In the genomic region with DNA sequence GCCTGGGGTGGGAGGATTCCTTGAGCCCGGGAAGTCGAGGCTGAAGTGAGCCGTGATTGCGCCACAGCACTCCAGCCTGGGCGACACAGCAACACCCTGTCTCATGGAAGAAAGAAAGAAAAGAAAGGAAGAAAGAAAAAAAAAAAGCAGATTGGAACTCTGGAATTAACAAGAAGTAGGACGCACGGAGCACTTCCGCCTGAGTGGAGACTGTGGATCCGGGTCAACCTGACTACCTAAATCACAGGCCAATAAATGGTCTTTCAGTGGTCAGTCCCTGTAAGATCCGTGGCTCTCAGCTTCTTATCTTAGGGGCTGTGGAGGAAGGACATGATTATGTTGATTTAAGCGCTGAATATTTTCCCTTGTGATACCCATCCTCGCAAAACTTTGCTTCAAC, we compare ENCODE assay signal across 15 cellular contexts. TPM values are rescaled to one million over a fixed set of nuclear protein-coding genes. Genes with fewer than 3 reads are reported as not detected.
A peak's percentile ranks its signal among the peaks of the same experiment; 100 is the strongest.
DNase-seq lines count a peak whose midpoint lies in the region; ATAC-seq and TF ChIP-seq lines count a peak whose summit lies in the region.
"Had no signal": no experiment of that assay in that cellular context is flagged by ENCODE, and none has a peak within 500 bp of the region (broad histone marks: within the 10 kb centered on the region; RNA-seq: fewer than 3 reads in every experiment).

No MANE protein-coding gene starts in this region.

- TF ChIP-seq POLR2A in NB4 (IDR thresholded peaks at IDR 0.05; ENCODE audit: extremely low read depth, insufficient read length): no peak

- H3K4me1 Mint-ChIP-seq in GM23338: no peaks in the 10 kb centered on the region
- H3K4me1 Mint-ChIP-seq in endodermal cell: no peaks in the 10 kb centered on the region
- peaks cover 0 to 12% of the 10 kb centered on the region in 2 donors for H3K4me1 Mint-ChIP-seq in stimulated activated naive B cell treated with anti-CD40 and anti-IgM and Interleukin-4, amounts not matched to agents 10 μg/mL and 1 μg/mL and 100 μg/mL, for 72 hours
- H3K4me1 Mint-ChIP-seq in activated CD8-positive, alpha-beta memory T cell treated with anti-CD3 and anti-CD28 coated beads, Interleukin-2, amount 10 ng/mL, durations not matched to agents 7 days and 5 days: peaks cover 2% of the 10 kb centered on the region

- H3K36me3 ChIP-seq in GM23338 (ENCODE audit: insufficient read depth) (no peaks in the 10 kb centered on the region), endodermal cell (ENCODE audit: control insufficient read depth, insufficient read depth, low read length) (no peaks in the 10 kb centered on the region)
- H3K36me3 ChIP-seq: BLaER1, Peyer's patch had no signal

- TF ChIP-seq CTCF in GM23338 (conservative IDR thresholded peaks at IDR 0.05; ENCODE audit: low read depth in 2 of 2) (no peak), NB4 (IDR thresholded peaks at IDR 0.05; ENCODE audit: low read depth, low read length) (no peak), endodermal cell (conservative IDR thresholded peaks at IDR 0.05) (no peak)

- H3K4me3 Mint-ChIP-seq in GM23338 (peak overlapping the region; percentile 67), endodermal cell (peak overlapping the region; percentile 64)
- H3K4me3 Mint-ChIP-seq in stimulated activated naive B cell treated with anti-CD40 and anti-IgM and Interleukin-4, amounts not matched to agents 10 μg/mL and 1 μg/mL and 100 μg/mL, for 72 hours: peak overlapping the region; percentile 74 to 78
- H3K4me3 Mint-ChIP-seq in activated CD8-positive, alpha-beta memory T cell treated with anti-CD3 and anti-CD28 coated beads, Interleukin-2, amount 10 ng/mL, durations not matched to agents 7 days and 5 days: no peak overlapping the region

- H3K4me1 ChIP-seq in GM23338 (ENCODE audit: insufficient read depth) (0 out of 2 replicates have a peak, but pooled peaks cover 4% of the 10 kb centered on the region), endodermal cell (ENCODE audit: control insufficient read depth, insufficient read depth, low read length) (no peaks in the 10 kb centered on the region)
- H3K4me1 ChIP-seq: BLaER1 had no signal

- WGBS in endodermal cell (ENCODE audit: insufficient coverage in 1 of 2, insufficient read length in 1 of 2), 2 experiments: 93% methylated on average over 5 to 12 of the region's 12 CpGs

- no peak overlapping the region for H2AFZ ChIP-seq in GM23338

- no peaks in the 10 kb centered on the region for H3F3A ChIP-seq in GM23338 (replicated peaks; ENCODE audit: low read depth)

- no peaks in the 10 kb centered on the region for H3K79me2 ChIP-seq in GM23338 (replicated peaks; ENCODE audit: insufficient read depth)

- H3K9me3 ChIP-seq in endodermal cell (ENCODE audit: control insufficient read depth, low read length): no peaks in the 10 kb centered on the region
- H3K9me3 ChIP-seq: Peyer's patch, SK-N-SH had no signal

- CTCF ChIA-PET in activated CD8-positive, alpha-beta memory T cell treated with anti-CD3 and anti-CD28 coated beads, Interleukin-2, amount 10 ng/mL, durations not matched to agents 7 days and 5 days (lab: Charles Lee): no interaction called here

- H3K4me3 ChIP-seq in GM23338: no peak overlapping the region
- no peak overlapping the region for H3K4me3 ChIP-seq in NB4 (ENCODE audit: low read depth, low read length)
- H3K4me3 ChIP-seq in endodermal cell (ENCODE audit: low read length): no peak overlapping the region
- H3K4me3 ChIP-seq: BLaER1 had no signal

- H3K9me3 Mint-ChIP-seq in GM23338: no peaks in the 10 kb centered on the region
- H3K9me3 Mint-ChIP-seq in endodermal cell: peaks cover 5% of the 10 kb centered on the region
- H3K9me3 Mint-ChIP-seq in stimulated activated naive B cell treated with anti-CD40 and anti-IgM and Interleukin-4, amounts not matched to agents 10 μg/mL and 1 μg/mL and 100 μg/mL, for 72 hours: peaks cover 0 to 3% of the 10 kb centered on the region in 2 donors
- no peaks in the 10 kb centered on the region for H3K9me3 Mint-ChIP-seq in activated CD8-positive, alpha-beta memory T cell treated with anti-CD3 and anti-CD28 coated beads, Interleukin-2, amount 10 ng/mL, durations not matched to agents 7 days and 5 days (ENCODE audit: low read depth)

- H3K4me2 ChIP-seq in GM23338: no peak overlapping the region
- H3K4me2 ChIP-seq: BLaER1 had no signal

- DNase-seq in GM23338 (ENCODE audit: low spot score): no peak
- peak; percentile 14 for DNase-seq in NB4 (ENCODE audit: low read depth)
- DNase-seq in endodermal cell: no peak
- DNase-seq in stimulated activated naive B cell treated with anti-CD40 and anti-IgM and Interleukin-4, amounts not matched to agents 10 μg/mL and 1 μg/mL and 100 μg/mL, for 72 hours: no peak
- no peak for DNase-seq in activated CD8-positive, alpha-beta memory T cell treated with anti-CD3 and anti-CD28 coated beads, Interleukin-2, amount 10 ng/mL, durations not matched to agents 7 days and 5 days
- no peak for DNase-seq in stimulated activated CD4-positive, alpha-beta T cell treated with anti-CD3 and anti-CD28 coated beads, Interleukin-4, amount 100 ng/mL, for 4 hours
- DNase-seq: activated gamma-delta T cell, DMS153, foreskin fibroblast, NCI-H1436 treated with DMSO at 0.1 percent for 48 hours, NCI-H774, Peyer's patch, SK-N-SH had no signal

- ATAC-seq in GM23338 (no peak), GM21528 (IDR thresholded peaks at IDR 0.05; ENCODE audit: low FRiP score, unreplicated experiment) (no peak)
- no peak for ATAC-seq in stimulated activated naive B cell treated with anti-CD40 and anti-IgM and Interleukin-4, amounts not matched to agents 10 μg/mL and 1 μg/mL and 100 μg/mL, for 72 hours (replicated peaks)
- no peak for ATAC-seq in activated CD8-positive, alpha-beta memory T cell treated with anti-CD3 and anti-CD28 coated beads, Interleukin-2, amount 10 ng/mL, durations not matched to agents 7 days and 5 days

- H3K9me2 ChIP-seq in GM23338 (ENCODE audit: insufficient read depth): no peaks in the 10 kb centered on the region
- H3K9me2 ChIP-seq: SK-N-SH had no signal

- H3K27ac ChIP-seq in GM23338 (ENCODE audit: low read depth): no peak overlapping the region
- no peak overlapping the region for H3K27ac ChIP-seq in endodermal cell (ENCODE audit: low read depth, low read length)
- H3K27ac ChIP-seq: BLaER1 had no signal

- peaks cover 35% of the 10 kb centered on the region for H3K27me3 Mint-ChIP-seq in GM23338 (ENCODE audit: insufficient read depth, low read depth, poor library complexity)
- H3K27me3 Mint-ChIP-seq in endodermal cell (ENCODE audit: insufficient read depth): peaks cover 53% of the 10 kb centered on the region
- H3K27me3 Mint-ChIP-seq in stimulated activated naive B cell treated with anti-CD40 and anti-IgM and Interleukin-4, amounts not matched to agents 10 μg/mL and 1 μg/mL and 100 μg/mL, for 72 hours: peaks cover 34 to 56% of the 10 kb centered on the region in 2 donors
- peaks cover 68% of the 10 kb centered on the region for H3K27me3 Mint-ChIP-seq in activated CD8-positive, alpha-beta memory T cell treated with anti-CD3 and anti-CD28 coated beads, Interleukin-2, amount 10 ng/mL, durations not matched to agents 7 days and 5 days

- H3K27me3 ChIP-seq in GM23338 (ENCODE audit: insufficient read depth) (peaks cover 67% of the 10 kb centered on the region), endodermal cell (ENCODE audit: control insufficient read depth, insufficient read depth, low read length, poor library complexity, severe bottlenecking) (peaks cover 68% of the 10 kb centered on the region)
- H3K27me3 ChIP-seq: Peyer's patch had no signal

- H3K36me3 Mint-ChIP-seq in GM23338 (ENCODE audit: low read depth) (no peaks in the 10 kb centered on the region), endodermal cell (ENCODE audit: low read depth) (no peaks in the 10 kb centered on the region)
- H3K36me3 Mint-ChIP-seq in stimulated activated naive B cell treated with anti-CD40 and anti-IgM and Interleukin-4, amounts not matched to agents 10 μg/mL and 1 μg/mL and 100 μg/mL, for 72 hours: no peaks in the 10 kb centered on the region
- H3K36me3 Mint-ChIP-seq in activated CD8-positive, alpha-beta memory T cell treated with anti-CD3 and anti-CD28 coated beads, Interleukin-2, amount 10 ng/mL, durations not matched to agents 7 days and 5 days: peaks cover 1% of the 10 kb centered on the region

- no peak overlapping the region for H3K27ac Mint-ChIP-seq in GM23338
- H3K27ac Mint-ChIP-seq in endodermal cell: no peak overlapping the region
- H3K27ac Mint-ChIP-seq in stimulated activated naive B cell treated with anti-CD40 and anti-IgM and Interleukin-4, amounts not matched to agents 10 μg/mL and 1 μg/mL and 100 μg/mL, for 72 hours: peak overlapping the region; percentile 67
- H3K27ac Mint-ChIP-seq in activated CD8-positive, alpha-beta memory T cell treated with anti-CD3 and anti-CD28 coated beads, Interleukin-2, amount 10 ng/mL, durations not matched to agents 7 days and 5 days: no peak overlapping the region

- no peak overlapping the region for H3K9ac ChIP-seq in endodermal cell (ENCODE audit: extremely low read depth, low read length, poor library complexity, severe bottlenecking)
- H3K9ac ChIP-seq: BLaER1, SK-N-SH had no signal

- peaks cover 4% of the 10 kb centered on the region; the same call in 1 of the 2 replicates for H4K20me1 ChIP-seq in GM23338 (replicated peaks; ENCODE audit: insufficient read depth)
- H4K20me1 ChIP-seq: BLaER1 had no signal

TF ChIP-seq in GM23338, 12 proteins besides CTCF, POLR2A, EP300 and RAD21 (continues in another document):
- TF ChIP-seq CREB1 (CRISPR knock-in tag; IDR thresholded peaks at IDR 0.05; ENCODE audit: low read depth): no peak
- TF ChIP-seq EZH2 (IDR thresholded peaks at IDR 0.05; ENCODE audit: low read depth, unreplicated experiment): no peak
- no peak for TF ChIP-seq STAT1 (IDR thresholded peaks at IDR 0.05; ENCODE audit: unreplicated experiment)

RNA-seq across cellular contexts. Expression of a gene that starts 2.4 kb away (rescaled TPM):
- 0.42 TPM in 1 of 2 replicates, not detected in the other for total RNA-seq in GM23338 (2014; rRNA removed; shearing (Covaris generic))
- polyA plus RNA-seq in GM23338 (2016; fragmentation: Nextera tagmentation; extraction: Ambion mirVana): 0.15 TPM in 1 of 2 replicates, not detected in the other
- total RNA-seq in endodermal cell: 1 to 10 TPM; 3.8 to 4.5 TPM
- 0.93 TPM for polyA plus RNA-seq in endodermal cell (2013, experiment 1 of 2)
- polyA plus RNA-seq in endodermal cell (2013, experiment 2 of 2): 0.58 TPM
- total RNA-seq in activated CD8-positive, alpha-beta memory T cell treated with anti-CD3 and anti-CD28 coated beads, Interleukin-2, amount 10 ng/mL, durations not matched to agents 7 days and 5 days: 1 to 10 TPM in 1 of 2 experiments, under 1 TPM in 1; 0.18 to 2.8 TPM
